ENCODE assay signal across 25 cellular contexts in the genomic region with DNA sequence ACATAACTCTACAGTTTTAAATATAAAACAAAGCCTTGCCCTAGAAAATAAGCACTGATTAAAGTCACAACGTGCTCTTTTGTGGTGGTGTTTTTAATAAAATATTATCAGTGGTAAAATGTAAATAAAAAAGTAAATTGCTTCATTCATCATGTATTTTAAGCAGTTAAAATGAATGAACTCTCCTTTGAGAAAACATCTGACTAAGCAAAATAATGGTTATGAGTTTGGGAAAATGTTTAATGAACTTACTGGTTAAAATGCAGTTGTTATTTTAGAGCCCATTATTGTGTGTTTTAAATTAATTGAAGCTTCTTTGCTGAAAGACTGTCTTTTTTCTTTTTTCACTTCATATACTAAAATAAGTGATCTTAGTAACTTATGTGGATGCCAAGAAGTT.
"Had no signal": no experiment of that assay in that cellular context is flagged by ENCODE, and none has a peak within 500 bp of the region (broad histone marks: within the 10 kb centered on the region; RNA-seq: fewer than 3 reads in every experiment).

No MANE protein-coding gene starts in this region.

- H3K4me2 ChIP-seq: hepatocyte had no signal

- H3K79me2 ChIP-seq: hepatocyte had no signal

- H2AFZ ChIP-seq: hepatocyte had no signal

- H3K36me3 ChIP-seq: colonic mucosa, esophagus squamous epithelium, gastrocnemius medialis, heart left ventricle, left lung, lower lobe of right lung had no signal

- H3K27me3 ChIP-seq: colonic mucosa, esophagus squamous epithelium, gastrocnemius medialis, heart left ventricle, hepatocyte, left lung had no signal

- H3K4me1 ChIP-seq: colonic mucosa, esophagus squamous epithelium, gastrocnemius medialis, heart left ventricle, left lung, lower lobe of right lung had no signal

- H3K27ac ChIP-seq: colonic mucosa, epithelial cell of prostate, esophagus squamous epithelium, gastrocnemius medialis, heart left ventricle, hepatocyte, left lung, lower lobe of right lung had no signal

- ATAC-seq: effector memory CD8-positive, alpha-beta T cell; esophagus mucosa; gastrocnemius medialis; heart left ventricle; left cardiac atrium; left lung; left ventricle myocardium superior; lower lobe of right lung; mucosa of descending colon had no signal

- FAIRE-seq: endometrium, islet of Langerhans, keratinocyte had no signal

- H3K4me3 ChIP-seq: colonic mucosa, esophagus squamous epithelium, gastrocnemius medialis, heart left ventricle, hepatocyte, left lung, lower lobe of right lung, mucosa of descending colon had no signal

- DNase-seq: colonic mucosa; cortex of kidney; effector CD8-positive, alpha-beta T cell; effector memory CD8-positive, alpha-beta T cell; endodermal cell; erythroblast; esophagus squamous epithelium; foreskin fibroblast; foreskin melanocyte; gastrocnemius medialis; heart left ventricle; hypothalamus; left cardiac atrium; left lung; left ventricle myocardium superior; lower lobe of right lung; mesenchymal stem cell; mucosa of descending colon; naive B cell had no signal

- H3K9me3 ChIP-seq: colonic mucosa, esophagus squamous epithelium, gastrocnemius medialis, heart left ventricle, lower lobe of right lung, mucosa of descending colon had no signal
